In genomic region chr17:15260376-15261062, GRCh38 we compare ENCODE assay signal across 1 cellular context.
A peak's percentile ranks its signal among the peaks of the same experiment; 100 is the strongest.
TF ChIP-seq lines count a peak whose summit lies in the region.

No MANE protein-coding gene starts in this region.

TF ChIP-seq in K562, 482 proteins besides CTCF, POLR2A, EP300 and RAD21 (continued from another document and continues in another):
- TF ChIP-seq ATF2 (CRISPR knock-in tag; IDR thresholded peaks at IDR 0.05) (no peak), ZNF280B (CRISPR knock-in tag; IDR thresholded peaks at IDR 0.05) (no peak), STAG1 (CRISPR knock-in tag; IDR thresholded peaks at IDR 0.05; ENCODE audit: borderline replicate concordance) (peak; percentile 11; the same call in 1 of the 2 replicates), ATF6 (CRISPR knock-in tag; IDR thresholded peaks at IDR 0.05) (no peak), NFIX (CRISPR knock-in tag; IDR thresholded peaks at IDR 0.05; ENCODE audit: low read depth) (0 out of 2 replicates have a peak, but pooled peaks have one; percentile 16), EP400 (IDR thresholded peaks at IDR 0.05) (no peak), KLF6 (CRISPR knock-in tag; IDR thresholded peaks at IDR 0.05; ENCODE audit: borderline replicate concordance) (no peak), ATF7 (IDR thresholded peaks at IDR 0.05) (0 out of 2 replicates have a peak, but pooled peaks have one; percentile 15), BHLHE40 (IDR thresholded peaks at IDR 0.05; ENCODE audit: low read length) (no peak), CCAR2 (IDR thresholded peaks at IDR 0.05; ENCODE audit: low read depth, low read length) (no peak), ZNF507 (tag; conservative IDR thresholded peaks at IDR 0.05) (no peak), ZNF644 (tag; IDR thresholded peaks at IDR 0.05; ENCODE audit: low read depth) (no peak), ARHGAP35 (IDR thresholded peaks at IDR 0.05; ENCODE audit: partially characterized antibody) (no peak), HNRNPLL (IDR thresholded peaks at IDR 0.05; ENCODE audit: low read depth, low read length, poor library complexity, severe bottlenecking) (peak; percentile 60), NFIC (IDR thresholded peaks at IDR 0.05) (peak; percentile 82), POU5F1 (IDR thresholded peaks at IDR 0.05; ENCODE audit: borderline replicate concordance, low read depth, low read length, partially characterized antibody) (no peak), KAT8 (IDR thresholded peaks at IDR 0.05; ENCODE audit: low read depth) (no peak), USF1 (CRISPR knock-in tag; IDR thresholded peaks at IDR 0.05) (no peak), FOXP4 (CRISPR knock-in tag; IDR thresholded peaks at IDR 0.05; ENCODE audit: borderline replicate concordance) (no peak), KDM2B (CRISPR knock-in tag; IDR thresholded peaks at IDR 0.05) (no peak), ZBED1 (IDR thresholded peaks at IDR 0.05) (no peak), L3MBTL2 (IDR thresholded peaks at IDR 0.05) (peak; percentile 81), HNRNPUL1 (IDR thresholded peaks at IDR 0.05; ENCODE audit: low read length) (no peak), ZNF384 (IDR thresholded peaks at IDR 0.05; ENCODE audit: low read depth, low read length) (no peak), HMBOX1 (IDR thresholded peaks at IDR 0.05) (no peak), ZNF253 (CRISPR knock-in tag; conservative IDR thresholded peaks at IDR 0.05) (no peak), MAFG (tag; conservative IDR thresholded peaks at IDR 0.05) (no peak), SOX6 (IDR thresholded peaks at IDR 0.05) (no peak), ZBTB17 (CRISPR knock-in tag; IDR thresholded peaks at IDR 0.05) (0 out of 2 replicates have a peak, but pooled peaks have one; percentile 57), NR4A1 (CRISPR knock-in tag; IDR thresholded peaks at IDR 0.05) (no peak), NR4A1 (tag; IDR thresholded peaks at IDR 0.05) (0 out of 2 replicates have a peak, but pooled peaks have one; percentile 22), UBTF (IDR thresholded peaks at IDR 0.05; ENCODE audit: borderline replicate concordance in 1 of 2, low read depth in 2 of 2, low read length in 2 of 2) (0 out of 4 replicates have a peak, but pooled peaks of 1 of the 2 experiments have one; percentile 26), SAFB2 (IDR thresholded peaks at IDR 0.05; ENCODE audit: borderline replicate concordance, low read depth, low read length, severe bottlenecking) (no peak), SP1 (CRISPR knock-in tag; IDR thresholded peaks at IDR 0.05) (no peak), ZNF592 (IDR thresholded peaks at IDR 0.05) (0 out of 2 replicates have a peak, but pooled peaks have one; percentile 23), NR2C2 (CRISPR knock-in tag; IDR thresholded peaks at IDR 0.05) (0 out of 2 replicates have a peak, but pooled peaks have one; percentile 21), NR2C2 (tag; IDR thresholded peaks at IDR 0.05) (no peak), XRCC5 (IDR thresholded peaks at IDR 0.05; ENCODE audit: low read depth, low read length) (0 out of 2 replicates have a peak, but pooled peaks have one; percentile 24), CREB3L1 (IDR thresholded peaks at IDR 0.05; ENCODE audit: borderline replicate concordance, low read depth) (no peak; the same call in 1 of the 2 replicates), NEUROD1 (IDR thresholded peaks at IDR 0.05; ENCODE audit: borderline replicate concordance, low read depth, low read length, partially characterized antibody) (no peak), CXXC5 (CRISPR knock-in tag; IDR thresholded peaks at IDR 0.05) (peak; percentile 80), MTA3 (IDR thresholded peaks at IDR 0.05; ENCODE audit: borderline replicate concordance) (peak; percentile 67; the same call in 1 of the 2 replicates)
